1 cellular context compared by ENCODE assay signal in genomic region chr21:45471229-45472052, GRCh38.
TF ChIP-seq lines count a peak whose summit lies in the region.

No MANE protein-coding gene starts in this region.

TF ChIP-seq in HepG2, 621 proteins besides CTCF, POLR2A, EP300 and RAD21 (continued from another document and continues in another):
- TF ChIP-seq ZNF276 (CRISPR knock-in tag; IDR thresholded peaks at IDR 0.05; ENCODE audit: low read depth) = peak; percentile 16; the same call in 1 of the 2 replicates
- TF ChIP-seq, protein P1, sequence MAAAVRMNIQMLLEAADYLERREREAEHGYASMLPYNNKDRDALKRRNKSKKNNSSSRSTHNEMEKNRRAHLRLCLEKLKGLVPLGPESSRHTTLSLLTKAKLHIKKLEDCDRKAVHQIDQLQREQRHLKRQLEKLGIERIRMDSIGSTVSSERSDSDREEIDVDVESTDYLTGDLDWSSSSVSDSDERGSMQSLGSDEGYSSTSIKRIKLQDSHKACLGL (CRISPR knock-in tag; IDR thresholded peaks at IDR 0.05) = no peak
- peak; percentile 73; the same call in 1 of the 2 replicates for TF ChIP-seq ZNF292 (CRISPR knock-in tag; IDR thresholded peaks at IDR 0.05; ENCODE audit: borderline replicate concordance, low read depth)
- TF ChIP-seq ZNF674 (CRISPR knock-in tag; IDR thresholded peaks at IDR 0.05; ENCODE audit: low read depth) = no peak
- TF ChIP-seq TAF15 (IDR thresholded peaks at IDR 0.05; ENCODE audit: low read depth, low read length, poor library complexity, severe bottlenecking) = no peak
- peak; percentile 83; the same call in 1 of the 2 replicates for TF ChIP-seq ETV6 (CRISPR knock-in tag; conservative IDR thresholded peaks at IDR 0.05)
- TF ChIP-seq RXRB (CRISPR knock-in tag; IDR thresholded peaks at IDR 0.05; ENCODE audit: borderline replicate concordance) = peak; percentile 97
- TF ChIP-seq MEIS2 (CRISPR knock-in tag; IDR thresholded peaks at IDR 0.05) = peak; percentile 80
- TF ChIP-seq CSRNP2 (CRISPR knock-in tag; conservative IDR thresholded peaks at IDR 0.05; ENCODE audit: low read depth) = no peak
- no peak for TF ChIP-seq ATF1 (CRISPR knock-in tag; IDR thresholded peaks at IDR 0.05)
- no peak for TF ChIP-seq TEAD2 (CRISPR knock-in tag; IDR thresholded peaks at IDR 0.05)
- TF ChIP-seq GATAD2A (CRISPR knock-in tag; IDR thresholded peaks at IDR 0.05) = peak; percentile 96
- TF ChIP-seq SMAD1 (CRISPR knock-in tag; IDR thresholded peaks at IDR 0.05; ENCODE audit: borderline replicate concordance, low read depth) = peak; percentile 75; the same call in 1 of the 2 replicates
- 0 out of 2 replicates have a peak, but pooled peaks have one; percentile 40 for TF ChIP-seq ZNF839 (CRISPR knock-in tag; IDR thresholded peaks at IDR 0.05; ENCODE audit: borderline replicate concordance)
- TF ChIP-seq THRA (CRISPR knock-in tag; IDR thresholded peaks at IDR 0.05; ENCODE audit: borderline replicate concordance) = peak; percentile 95
- TF ChIP-seq KLF15 (CRISPR knock-in tag; IDR thresholded peaks at IDR 0.05; ENCODE audit: borderline replicate concordance) = peak; percentile 73; the same call in 1 of the 2 replicates
- TF ChIP-seq, protein P2, sequence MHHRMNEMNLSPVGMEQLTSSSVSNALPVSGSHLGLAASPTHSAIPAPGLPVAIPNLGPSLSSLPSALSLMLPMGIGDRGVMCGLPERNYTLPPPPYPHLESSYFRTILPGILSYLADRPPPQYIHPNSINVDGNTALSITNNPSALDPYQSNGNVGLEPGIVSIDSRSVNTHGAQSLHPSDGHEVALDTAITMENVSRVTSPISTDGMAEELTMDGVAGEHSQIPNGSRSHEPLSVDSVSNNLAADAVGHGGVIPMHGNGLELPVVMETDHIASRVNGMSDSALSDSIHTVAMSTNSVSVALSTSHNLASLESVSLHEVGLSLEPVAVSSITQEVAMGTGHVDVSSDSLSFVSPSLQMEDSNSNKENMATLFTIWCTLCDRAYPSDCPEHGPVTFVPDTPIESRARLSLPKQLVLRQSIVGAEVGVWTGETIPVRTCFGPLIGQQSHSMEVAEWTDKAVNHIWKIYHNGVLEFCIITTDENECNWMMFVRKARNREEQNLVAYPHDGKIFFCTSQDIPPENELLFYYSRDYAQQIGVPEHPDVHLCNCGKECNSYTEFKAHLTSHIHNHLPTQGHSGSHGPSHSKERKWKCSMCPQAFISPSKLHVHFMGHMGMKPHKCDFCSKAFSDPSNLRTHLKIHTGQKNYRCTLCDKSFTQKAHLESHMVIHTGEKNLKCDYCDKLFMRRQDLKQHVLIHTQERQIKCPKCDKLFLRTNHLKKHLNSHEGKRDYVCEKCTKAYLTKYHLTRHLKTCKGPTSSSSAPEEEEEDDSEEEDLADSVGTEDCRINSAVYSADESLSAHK (CRISPR knock-in tag; IDR thresholded peaks at IDR 0.05; ENCODE audit: borderline replicate concordance) = no peak
- TF ChIP-seq, protein P3, sequence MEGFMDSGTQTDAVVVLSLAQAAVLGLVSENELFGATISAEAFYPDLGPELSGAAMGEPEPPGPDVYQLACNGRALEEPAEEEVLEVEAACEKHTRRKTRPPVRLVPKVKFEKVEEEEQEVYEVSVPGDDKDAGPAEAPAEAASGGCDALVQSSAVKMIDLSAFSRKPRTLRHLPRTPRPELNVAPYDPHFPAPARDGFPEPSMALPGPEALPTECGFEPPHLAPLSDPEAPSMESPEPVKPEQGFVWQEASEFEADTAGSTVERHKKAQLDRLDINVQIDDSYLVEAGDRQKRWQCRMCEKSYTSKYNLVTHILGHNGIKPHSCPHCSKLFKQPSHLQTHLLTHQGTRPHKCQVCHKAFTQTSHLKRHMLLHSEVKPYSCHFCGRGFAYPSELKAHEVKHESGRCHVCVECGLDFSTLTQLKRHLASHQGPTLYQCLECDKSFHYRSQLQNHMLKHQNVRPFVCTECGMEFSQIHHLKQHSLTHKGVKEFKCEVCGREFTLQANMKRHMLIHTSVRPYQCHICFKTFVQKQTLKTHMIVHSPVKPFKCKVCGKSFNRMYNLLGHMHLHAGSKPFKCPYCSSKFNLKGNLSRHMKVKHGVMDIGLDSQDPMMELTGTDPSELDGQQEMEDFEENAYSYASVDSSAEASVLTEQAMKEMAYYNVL (CRISPR knock-in tag; IDR thresholded peaks at IDR 0.05; ENCODE audit: borderline replicate concordance) = 0 out of 2 replicates have a peak, but pooled peaks have one; percentile 42
- TF ChIP-seq ZNF713 (CRISPR knock-in tag; IDR thresholded peaks at IDR 0.05) = no peak
- TF ChIP-seq SP2 (CRISPR knock-in tag; IDR thresholded peaks at IDR 0.05) = no peak
- TF ChIP-seq, protein P4, sequence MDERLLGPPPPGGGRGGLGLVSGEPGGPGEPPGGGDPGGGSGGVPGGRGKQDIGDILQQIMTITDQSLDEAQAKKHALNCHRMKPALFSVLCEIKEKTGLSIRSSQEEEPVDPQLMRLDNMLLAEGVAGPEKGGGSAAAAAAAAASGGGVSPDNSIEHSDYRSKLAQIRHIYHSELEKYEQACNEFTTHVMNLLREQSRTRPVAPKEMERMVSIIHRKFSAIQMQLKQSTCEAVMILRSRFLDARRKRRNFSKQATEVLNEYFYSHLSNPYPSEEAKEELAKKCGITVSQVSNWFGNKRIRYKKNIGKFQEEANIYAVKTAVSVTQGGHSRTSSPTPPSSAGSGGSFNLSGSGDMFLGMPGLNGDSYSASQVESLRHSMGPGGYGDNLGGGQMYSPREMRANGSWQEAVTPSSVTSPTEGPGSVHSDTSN (CRISPR knock-in tag; IDR thresholded peaks at IDR 0.05) = no peak
- peak; percentile 64; the same call in 1 of the 2 replicates for TF ChIP-seq YEATS4 (CRISPR knock-in tag; IDR thresholded peaks at IDR 0.05; ENCODE audit: borderline replicate concordance)
- TF ChIP-seq CBFB (CRISPR knock-in tag; IDR thresholded peaks at IDR 0.05) = peak; percentile 87
- TF ChIP-seq, protein P5, sequence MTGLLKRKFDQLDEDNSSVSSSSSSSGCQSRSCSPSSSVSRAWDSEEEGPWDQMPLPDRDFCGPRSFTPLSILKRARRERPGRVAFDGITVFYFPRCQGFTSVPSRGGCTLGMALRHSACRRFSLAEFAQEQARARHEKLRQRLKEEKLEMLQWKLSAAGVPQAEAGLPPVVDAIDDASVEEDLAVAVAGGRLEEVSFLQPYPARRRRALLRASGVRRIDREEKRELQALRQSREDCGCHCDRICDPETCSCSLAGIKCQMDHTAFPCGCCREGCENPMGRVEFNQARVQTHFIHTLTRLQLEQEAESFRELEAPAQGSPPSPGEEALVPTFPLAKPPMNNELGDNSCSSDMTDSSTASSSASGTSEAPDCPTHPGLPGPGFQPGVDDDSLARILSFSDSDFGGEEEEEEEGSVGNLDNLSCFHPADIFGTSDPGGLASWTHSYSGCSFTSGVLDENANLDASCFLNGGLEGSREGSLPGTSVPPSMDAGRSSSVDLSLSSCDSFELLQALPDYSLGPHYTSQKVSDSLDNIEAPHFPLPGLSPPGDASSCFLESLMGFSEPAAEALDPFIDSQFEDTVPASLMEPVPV (CRISPR knock-in tag; IDR thresholded peaks at IDR 0.05) = no peak
- TF ChIP-seq ZNF12 (CRISPR knock-in tag; IDR thresholded peaks at IDR 0.05) = no peak
- TF ChIP-seq ZNF724P (CRISPR knock-in tag; IDR thresholded peaks at IDR 0.05; ENCODE audit: borderline replicate concordance) = no peak
- TF ChIP-seq, protein P6, sequence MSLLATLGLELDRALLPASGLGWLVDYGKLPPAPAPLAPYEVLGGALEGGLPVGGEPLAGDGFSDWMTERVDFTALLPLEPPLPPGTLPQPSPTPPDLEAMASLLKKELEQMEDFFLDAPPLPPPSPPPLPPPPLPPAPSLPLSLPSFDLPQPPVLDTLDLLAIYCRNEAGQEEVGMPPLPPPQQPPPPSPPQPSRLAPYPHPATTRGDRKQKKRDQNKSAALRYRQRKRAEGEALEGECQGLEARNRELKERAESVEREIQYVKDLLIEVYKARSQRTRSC (CRISPR knock-in tag; IDR thresholded peaks at IDR 0.05; ENCODE audit: low read depth) = peak; percentile 52; the same call in 1 of the 2 replicates
- no peak for TF ChIP-seq ZNF460 (CRISPR knock-in tag; IDR thresholded peaks at IDR 0.05; ENCODE audit: borderline replicate concordance)
- TF ChIP-seq DNMT3B (CRISPR knock-in tag; conservative IDR thresholded peaks at IDR 0.05) = 0 out of 2 replicates have a peak, but pooled peaks have one; percentile 38
- TF ChIP-seq KLF9 (CRISPR knock-in tag; IDR thresholded peaks at IDR 0.05; ENCODE audit: low read depth) = peak; percentile 86; the same call in 1 of the 2 replicates
- 0 out of 2 replicates have a peak, but pooled peaks have one; percentile 57 for TF ChIP-seq ZNF552 (CRISPR knock-in tag; IDR thresholded peaks at IDR 0.05; ENCODE audit: borderline replicate concordance)
- no peak for TF ChIP-seq NKX3-1 (CRISPR knock-in tag; IDR thresholded peaks at IDR 0.05)
- TF ChIP-seq ZSCAN21 (CRISPR knock-in tag; IDR thresholded peaks at IDR 0.05; ENCODE audit: borderline replicate concordance) = no peak
- 0 out of 2 replicates have a peak, but pooled peaks have one; percentile 11 for TF ChIP-seq ATAD3A (CRISPR knock-in tag; IDR thresholded peaks at IDR 0.05)
- TF ChIP-seq POLR2AphosphoS2 (IDR thresholded peaks at IDR 0.05; ENCODE audit: low read depth, low read length) = no peak
- TF ChIP-seq ZFP62 (CRISPR knock-in tag; IDR thresholded peaks at IDR 0.05) = no peak
- TF ChIP-seq CENPBD1 (CRISPR knock-in tag; IDR thresholded peaks at IDR 0.05; ENCODE audit: borderline replicate concordance, low read depth) = 0 out of 2 replicates have a peak, but pooled peaks have one; percentile 70
- peak; percentile 10 for TF ChIP-seq HNRNPLL (IDR thresholded peaks at IDR 0.05; ENCODE audit: low read depth, low read length, poor library complexity, severe bottlenecking)
- no peak for TF ChIP-seq RORA (CRISPR knock-in tag; IDR thresholded peaks at IDR 0.05)
- no peak for TF ChIP-seq ZFP91 (CRISPR knock-in tag; IDR thresholded peaks at IDR 0.05; ENCODE audit: borderline replicate concordance)
- TF ChIP-seq ZNF230 (CRISPR knock-in tag; IDR thresholded peaks at IDR 0.05) = no peak; the same call in 1 of the 2 replicates
- no peak; the same call in 1 of the 2 replicates for TF ChIP-seq HOXD1 (CRISPR knock-in tag; IDR thresholded peaks at IDR 0.05)
- peak; percentile 68; the same call in 1 of the 2 replicates for TF ChIP-seq HMG20B (CRISPR knock-in tag; conservative IDR thresholded peaks at IDR 0.05)
- TF ChIP-seq ZNF451 (CRISPR knock-in tag; IDR thresholded peaks at IDR 0.05) = no peak
- no peak for TF ChIP-seq IRF1 (CRISPR knock-in tag; IDR thresholded peaks at IDR 0.05; ENCODE audit: low read depth)
- no peak for TF ChIP-seq ZNF138 (CRISPR knock-in tag; IDR thresholded peaks at IDR 0.05; ENCODE audit: low read depth)
- TF ChIP-seq ZIK1 (CRISPR knock-in tag; IDR thresholded peaks at IDR 0.05; ENCODE audit: borderline replicate concordance, low read depth) = no peak
